Comparison of ENCODE assay signal across 9 cellular contexts in the genomic region with DNA sequence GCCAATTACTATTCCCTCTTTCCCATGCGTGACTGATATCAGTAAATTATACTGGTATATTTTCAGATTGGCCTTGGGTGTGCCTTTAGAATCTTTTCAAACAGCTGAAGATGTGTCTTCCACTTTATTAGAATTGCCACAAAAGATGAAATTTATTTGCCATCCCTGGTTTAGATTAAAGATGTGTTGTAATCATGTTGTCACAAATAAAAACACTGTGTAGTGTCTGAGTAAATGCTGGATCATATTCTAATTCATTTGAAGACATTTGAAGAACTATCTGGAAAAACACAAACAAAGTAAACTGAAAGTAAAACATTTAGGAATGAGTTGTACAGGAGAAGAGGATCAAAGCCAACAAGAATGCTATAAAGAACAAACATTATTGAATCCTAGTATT.
"Had no signal": no experiment of that assay in that cellular context is flagged by ENCODE, and none has a peak within 500 bp of the region (broad histone marks: within the 10 kb centered on the region; RNA-seq: fewer than 3 reads in every experiment).

No MANE protein-coding gene starts in this region.

- DNase-seq: H9, HCEC 1CT, KBM-7 had no signal

- H3K27me3 Mint-ChIP-seq: IgD-negative memory B cell had no signal

- ATAC-seq: GM23338, HepG2 had no signal

- H3K4me1 Mint-ChIP-seq: IgD-negative memory B cell had no signal

- H3K9me3 Mint-ChIP-seq: GM23338 had no signal

- H3K36me3 Mint-ChIP-seq: IgD-negative memory B cell had no signal

- H3K27ac Mint-ChIP-seq: GM23338, H9, IgD-negative memory B cell had no signal

- FAIRE-seq: H1, H54, HepG2 had no signal

- H3K4me2 ChIP-seq: GM23338 had no signal

- H3K27ac ChIP-seq: HL-60 had no signal

- H3K4me3 ChIP-seq: GM23338 had no signal

- H2AFZ ChIP-seq: GM23338 had no signal

- H3K4me3 Mint-ChIP-seq: GM23338, H9, IgD-negative memory B cell had no signal
